In genomic region chr6:150666071-150666470, GRCh38 we compare ENCODE assay signal across 18 cellular contexts.
A peak's percentile ranks its signal among the peaks of the same experiment; 100 is the strongest.
DNase-seq lines count a peak whose midpoint lies in the region; ATAC-seq and TF ChIP-seq lines count a peak whose summit lies in the region.
"Had no signal": no experiment of that assay in that cellular context is flagged by ENCODE, and none has a peak within 500 bp of the region (broad histone marks: within the 10 kb centered on the region; RNA-seq: fewer than 3 reads in every experiment).

No MANE protein-coding gene starts in this region.

- peak overlapping the region; percentile 31 for H3K27ac Mint-ChIP-seq in type B pancreatic cell
- no peak overlapping the region for H3K27ac Mint-ChIP-seq in naive thymus-derived CD4-positive, alpha-beta T cell
- H3K27ac Mint-ChIP-seq: activated CD8-positive, alpha-beta memory T cell treated with anti-CD3 and anti-CD28 coated beads, Interleukin-2, amount 10 ng/mL, durations not matched to agents 7 days and 5 days; CD8-positive, alpha-beta memory T cell; endodermal cell; HFFc6 had no signal

- H3K36me3 ChIP-seq in heart left ventricle (peaks cover 0 to 6% (median 0%) of the 10 kb centered on the region in 9 donors), mucosa of descending colon (ENCODE audit: low read depth) (no peaks in the 10 kb centered on the region), ovary (no peaks in the 10 kb centered on the region)
- H3K36me3 ChIP-seq in naive thymus-derived CD4-positive, alpha-beta T cell (ENCODE audit: control insufficient read depth in 2 of 3, insufficient read depth in 3 of 3, low read length in 3 of 3) = no peaks in the 10 kb centered on the region

- intact Hi-C loops in heart left ventricle (cut with DNase I) = loop anchor here in 5 of 10 donors (5.0 to 10.0 kb wide), 5 partner anchors 51 to 249 kb away; no protein-coding TSS in a partner anchor
- intact Hi-C loops in cardiac septum (cut with DNase I) = no loop called here
- intact Hi-C loops in mucosa of descending colon (cut with DNase I, micrococcal nuclease) = no loop called here
- intact Hi-C loops in ovary (cut with DNase I) = no loop called here
- intact Hi-C loops in naive thymus-derived CD4-positive, alpha-beta T cell (cut with micrococcal nuclease) = no loop called here

- H3K9me3 ChIP-seq in heart left ventricle (no peaks in the 10 kb centered on the region), mucosa of descending colon (no peaks in the 10 kb centered on the region), ovary (no peaks in the 10 kb centered on the region)
- H3K9me3 ChIP-seq in naive thymus-derived CD4-positive, alpha-beta T cell (ENCODE audit: control insufficient read depth in 2 of 3, low read length in 3 of 3) = no peaks in the 10 kb centered on the region
- H3K9me3 ChIP-seq: A549, SK-N-SH had no signal

- no peak for TF ChIP-seq EP300 in ovary (IDR thresholded peaks at IDR 0.05)

- no peak overlapping the region for H3K4me3 ChIP-seq in heart left ventricle
- H3K4me3 ChIP-seq in mucosa of descending colon = no peak overlapping the region
- no peak overlapping the region for H3K4me3 ChIP-seq in ovary
- no peak overlapping the region for H3K4me3 ChIP-seq in naive thymus-derived CD4-positive, alpha-beta T cell (ENCODE audit: low read length)
- H3K4me3 ChIP-seq: A549 had no signal

- no peaks in the 10 kb centered on the region for H3K9me3 Mint-ChIP-seq in type B pancreatic cell
- peaks cover 0 to 4% (median 0%) of the 10 kb centered on the region in 11 donors for H3K9me3 Mint-ChIP-seq in naive thymus-derived CD4-positive, alpha-beta T cell
- H3K9me3 Mint-ChIP-seq: CD8-positive, alpha-beta memory T cell; endodermal cell; HFFc6 had no signal

- WGBS in heart left ventricle, 4 donors = 60 to 79% (median 66%) methylated on average over 5 of the region's 5 CpGs
- WGBS in ovary, 3 donors = 62 to 74% (median 72%) methylated on average over 5 of the region's 5 CpGs

- H3K36me3 Mint-ChIP-seq in type B pancreatic cell = peaks cover 12% of the 10 kb centered on the region
- H3K36me3 Mint-ChIP-seq in naive thymus-derived CD4-positive, alpha-beta T cell = no peaks in the 10 kb centered on the region
- H3K36me3 Mint-ChIP-seq: activated CD8-positive, alpha-beta memory T cell treated with anti-CD3 and anti-CD28 coated beads, Interleukin-2, amount 10 ng/mL, durations not matched to agents 7 days and 5 days; CD8-positive, alpha-beta memory T cell had no signal

- CTCF ChIA-PET in naive thymus-derived CD4-positive, alpha-beta T cell (lab: Charles Lee) = no interaction called here

- TF ChIP-seq POLR2A in heart left ventricle (IDR thresholded peaks at IDR 0.05) = no peak
- TF ChIP-seq POLR2A in ovary (IDR thresholded peaks at IDR 0.05) = no peak

- H3K27ac ChIP-seq in heart left ventricle (peak overlapping the region in 5 of 12 donors; percentile 21 to 68 (median 36)), ovary (no peak overlapping the region)
- no peak overlapping the region for H3K27ac ChIP-seq in naive thymus-derived CD4-positive, alpha-beta T cell (ENCODE audit: low read depth, low read length)
- H3K27ac ChIP-seq: A549, KMS-11, VCaP had no signal

- peak in 4 of 5 donors; percentile 31 to 59 (median 37) for DNase-seq in heart left ventricle
- DNase-seq in cardiac septum (ENCODE audit: low spot score) = no peak
- DNase-seq in dermis blood vessel endothelial cell = peak; percentile 55
- peak in 1 of 3 donors; percentile 48 for DNase-seq in mucosa of descending colon
- no peak for DNase-seq in type B pancreatic cell (ENCODE audit: extremely low spot score, unreplicated experiment)
- DNase-seq in NCI-H774 (lab: John Stamatoyannopoulos, UW) = no peak
- DNase-seq in ovary = no peak
- no peak for DNase-seq in naive thymus-derived CD4-positive, alpha-beta T cell
- DNase-seq: activated CD8-positive, alpha-beta memory T cell treated with anti-CD3 and anti-CD28 coated beads, Interleukin-2, amount 10 ng/mL, durations not matched to agents 7 days and 5 days; activated gamma-delta T cell treated with Interleukin-2 at 50 U/mL for 16 hours; CD8-positive, alpha-beta memory T cell; endodermal cell; HFFc6; NCI-H1436; SK-N-SH had no signal

- peak; percentile 19 to 46 (median 34) for ATAC-seq in heart left ventricle
- ATAC-seq in mucosa of descending colon = peak; percentile 21
- no peak for ATAC-seq in naive thymus-derived CD4-positive, alpha-beta T cell
- ATAC-seq: A549; activated CD8-positive, alpha-beta memory T cell treated with anti-CD3 and anti-CD28 coated beads, Interleukin-2, amount 10 ng/mL, durations not matched to agents 7 days and 5 days had no signal

- H3K4me1 ChIP-seq in heart left ventricle = peaks cover 6 to 41% (median 26%) of the 10 kb centered on the region in 12 donors
- peaks cover 7% of the 10 kb centered on the region for H3K4me1 ChIP-seq in mucosa of descending colon (ENCODE audit: low read depth)
- H3K4me1 ChIP-seq in ovary (ENCODE audit: insufficient read depth) = peaks cover 8% of the 10 kb centered on the region
- H3K4me1 ChIP-seq in naive thymus-derived CD4-positive, alpha-beta T cell (ENCODE audit: control insufficient read depth in 2 of 2, insufficient read depth in 2 of 2, low read length in 2 of 2) = no peaks in the 10 kb centered on the region
- H3K4me1 ChIP-seq: A549 had no signal

- H3K4me3 Mint-ChIP-seq in type B pancreatic cell = no peak overlapping the region
- H3K4me3 Mint-ChIP-seq in naive thymus-derived CD4-positive, alpha-beta T cell = no peak overlapping the region
- H3K4me3 Mint-ChIP-seq: activated CD8-positive, alpha-beta memory T cell treated with anti-CD3 and anti-CD28 coated beads, Interleukin-2, amount 10 ng/mL, durations not matched to agents 7 days and 5 days; CD8-positive, alpha-beta memory T cell; endodermal cell; HFFc6 had no signal

- H3K27me3 ChIP-seq in heart left ventricle (no peaks in the 10 kb centered on the region), ovary (no peaks in the 10 kb centered on the region)
- H3K27me3 ChIP-seq in naive thymus-derived CD4-positive, alpha-beta T cell (ENCODE audit: control insufficient read depth in 2 of 2, insufficient read depth in 2 of 2, low read length in 2 of 2) = no peaks in the 10 kb centered on the region

- H3K4me1 Mint-ChIP-seq in type B pancreatic cell (ENCODE audit: unreplicated experiment) = peaks cover 32% of the 10 kb centered on the region
- peaks cover 0 to 7% (median 0%) of the 10 kb centered on the region in 7 donors for H3K4me1 Mint-ChIP-seq in naive thymus-derived CD4-positive, alpha-beta T cell
- H3K4me1 Mint-ChIP-seq: endodermal cell had no signal

- no peaks in the 10 kb centered on the region for H3K27me3 Mint-ChIP-seq in type B pancreatic cell
- H3K27me3 Mint-ChIP-seq in naive thymus-derived CD4-positive, alpha-beta T cell = peaks cover 0 to 9% (median 7%) of the 10 kb centered on the region in 5 donors
- H3K27me3 Mint-ChIP-seq: activated CD8-positive, alpha-beta memory T cell treated with anti-CD3 and anti-CD28 coated beads, Interleukin-2, amount 10 ng/mL, durations not matched to agents 7 days and 5 days; CD8-positive, alpha-beta memory T cell had no signal

- no peak for TF ChIP-seq CTCF in heart left ventricle (IDR thresholded peaks at IDR 0.05)
- TF ChIP-seq CTCF in mucosa of descending colon (IDR thresholded peaks at IDR 0.05) = no peak
- no peak for TF ChIP-seq CTCF in type B pancreatic cell (conservative IDR thresholded peaks at IDR 0.05)
- TF ChIP-seq CTCF in ovary (IDR thresholded peaks at IDR 0.05) = no peak

- POLR2A ChIA-PET in naive thymus-derived CD4-positive, alpha-beta T cell (lab: Charles Lee) = no interaction called here

Comparison
In these comparisons a context has a peak if more than half of its experiments do, and no peak if none do; other contexts are left out.
1. DNase-seq: peak in heart left ventricle (4 of 5) and dermis blood vessel endothelial cell (single experiment); none in cardiac septum (single experiment), type B pancreatic cell (single experiment), NCI-H774 (single experiment), ovary (0 of 5) and naive thymus-derived CD4-positive, alpha-beta T cell (0 of 9).